ENCODE assay signal across 8 cellular contexts in the genomic region with DNA sequence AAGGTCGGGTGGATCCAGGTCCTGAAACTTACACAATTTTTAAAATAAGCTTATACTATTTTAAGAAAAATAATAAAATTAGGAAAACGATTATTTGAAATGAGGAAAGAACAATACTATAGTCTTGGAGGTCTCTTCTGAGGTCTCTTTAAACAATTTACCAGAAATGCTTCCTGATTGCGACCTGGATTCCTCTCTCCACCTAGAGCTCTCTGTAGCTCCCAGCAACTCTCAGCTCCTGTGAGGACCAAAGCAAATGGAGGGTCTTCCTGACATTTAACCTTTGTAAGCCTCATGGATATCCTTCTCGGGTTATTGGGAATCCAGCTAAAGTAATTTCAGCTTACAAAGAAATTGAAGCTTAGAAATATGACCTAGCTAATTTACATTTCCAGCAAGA. TPM values are rescaled to one million over a fixed set of nuclear protein-coding genes. Genes with fewer than 3 reads are reported as not detected.
DNase-seq lines count a peak whose midpoint lies in the region; ATAC-seq, FAIRE-seq and TF ChIP-seq lines count a peak whose summit lies in the region.

No MANE protein-coding gene starts in this region.

- H2AFZ ChIP-seq in IMR-90 (replicated peaks; ENCODE audit: low read length, poor library complexity) = peak overlapping the region; percentile 91

- no peak overlapping the region for H3K18ac ChIP-seq in IMR-90 (ENCODE audit: low read depth, low read length)

- H3K27me3 ChIP-seq in IMR-90 (ENCODE audit: control insufficient read depth, insufficient read depth, low read length) = no peaks in the 10 kb centered on the region
- H3K27me3 ChIP-seq in muscle layer of colon (ENCODE audit: control insufficient read depth in 1 of 2, insufficient read depth in 2 of 2, low read length in 2 of 2) = no peaks in the 10 kb centered on the region

- FAIRE-seq in A549 (lab: Jason Lieb, UNC) = no peak

- BruUV-seq in IMR-90 (replicated peaks; lab: Mats Ljungman, UMichigan) = no TSS peak

- no peak overlapping the region for H3K23ac ChIP-seq in IMR-90 (ENCODE audit: low read depth, low read length)

- no peaks in the 10 kb centered on the region for H3K9me3 ChIP-seq in A549
- H3K9me3 ChIP-seq in IMR-90 (ENCODE audit: control insufficient read depth, insufficient read depth, low read length) = peaks cover 7% of the 10 kb centered on the region
- no peaks in the 10 kb centered on the region for H3K9me3 ChIP-seq in muscle layer of colon (ENCODE audit: low read length)

- H4K5ac ChIP-seq in IMR-90 (ENCODE audit: low read depth, low read length) = peak overlapping the region; percentile 38; the same call in 1 of the 2 replicates

- no peak for DNase-seq in A549 (ENCODE audit: low read depth in 1 of 2, low spot score in 1 of 2)
- DNase-seq in IMR-90 = no peak
- no peak for DNase-seq in chondrocyte (ENCODE audit: low spot score)
- DNase-seq in OCI-M1 (lab: John Stamatoyannopoulos, UW) = no peak
- no peak for DNase-seq in omental fat pad (ENCODE audit: low spot score)
- no peak for DNase-seq in NCI-H524 treated with DMSO at 0.1 percent for 48 hours (lab: John Stamatoyannopoulos, UW)

- peaks cover 0 to 10% of the 10 kb centered on the region in 2 experiments; a peak in 1 of 4 replicates for H3K79me1 ChIP-seq in IMR-90 (ENCODE audit: low read depth in 1 of 2, low read length in 2 of 2)

- 21% methylated on average over 4 of the region's 4 CpGs for WGBS in A549 (ENCODE audit: missing lambda C conversion rate)
- WGBS in IMR-90 (ENCODE audit: extremely low coverage in 2 of 2, insufficient read length in 1 of 2), 2 experiments = no CpG with 5 or more reads among the region's 4 CpGs

- 0 out of 2 replicates have a peak overlapping the region, but pooled peaks have one; percentile 3 for H3K14ac ChIP-seq in IMR-90 (replicated peaks; ENCODE audit: low read depth, low read length)

- no peak overlapping the region for H2BK20ac ChIP-seq in IMR-90 (ENCODE audit: low read depth, low read length)

- H3K4me3 Mint-ChIP-seq in chondrocyte (ENCODE audit: unreplicated experiment) = peak overlapping the region; percentile 95

- no peak for TF ChIP-seq EP300 in A549 (IDR thresholded peaks at IDR 0.05)

- H3K9me1 ChIP-seq in IMR-90 (ENCODE audit: insufficient read depth, low read length) = no peaks in the 10 kb centered on the region

- POLR2A ChIA-PET in A549 (lab: Yijun Ruan, JAX) (no interaction called here), IMR-90 (lab: Charles Lee; ENCODE audit: unreplicated experiment) (no interaction called here)

- 0 out of 2 replicates have a peak overlapping the region, but pooled peaks have one; percentile 41 for H3K4ac ChIP-seq in IMR-90 (ENCODE audit: low read depth, low read length)

- peak overlapping the region; percentile 63 for H3K9ac ChIP-seq in IMR-90 (ENCODE audit: low read depth, low read length)
- peak overlapping the region; percentile 75 for H3K9ac ChIP-seq in muscle layer of colon (ENCODE audit: low read length)

- CTCF ChIA-PET in A549 (lab: Yijun Ruan, JAX) (interaction anchor here (0.8 kb wide), 1 partner anchor 84 kb away, joined by 3 read pairs; no protein-coding TSS in a partner anchor), IMR-90 (lab: Yijun Ruan, JAX) (interaction anchor here (0.6 to 0.7 kb wide), 3 partner anchors 36 to 211 kb away, joined by 4 to 11 read pairs (median 4); no protein-coding TSS in a partner anchor)

- H4K20me1 ChIP-seq in IMR-90 (ENCODE audit: insufficient read depth, low read length) = no peaks in the 10 kb centered on the region

- H3K4me2 ChIP-seq in A549 (peak overlapping the region; percentile 86), IMR-90 (ENCODE audit: low read depth, low read length) (peak overlapping the region; percentile 80)

- no peak overlapping the region for H2AK9ac ChIP-seq in IMR-90 (replicated peaks; ENCODE audit: low read depth, low read length, poor library complexity)

- no peak overlapping the region for H2AK5ac ChIP-seq in IMR-90 (ENCODE audit: low read depth, low read length)

- ATAC-seq in A549 = no peak
- ATAC-seq in IMR-90 (ENCODE audit: low read depth) = no peak
- ATAC-seq in omental fat pad (ENCODE audit: low FRiP score) = no peak
- ATAC-seq in GM18519 (IDR thresholded peaks at IDR 0.05; ENCODE audit: low FRiP score, unreplicated experiment) = no peak

- H3K27ac ChIP-seq in A549 = peak overlapping the region; percentile 62 to 87
- H3K27ac ChIP-seq in IMR-90 (ENCODE audit: insufficient read depth, low read length) = no peak overlapping the region
- H3K27ac ChIP-seq in muscle layer of colon (ENCODE audit: low read depth, low read length) = no peak overlapping the region

- TF ChIP-seq RAD21 in A549 (conservative IDR thresholded peaks at IDR 0.05 in 1 of 2, IDR thresholded peaks at IDR 0.05 in 1 of 2) = no peak
- TF ChIP-seq RAD21 in IMR-90 (IDR thresholded peaks at IDR 0.05; ENCODE audit: low read length) = no peak

- H2BK120ac ChIP-seq in IMR-90 (ENCODE audit: low read depth, low read length) = no peak overlapping the region

- H3K36me3 ChIP-seq in IMR-90 (ENCODE audit: control insufficient read depth, insufficient read depth, low read length) (no peaks in the 10 kb centered on the region), muscle layer of colon (ENCODE audit: insufficient read depth, low read length) (no peaks in the 10 kb centered on the region)

- H2BK15ac ChIP-seq in IMR-90 (ENCODE audit: low read depth, low read length) = no peak overlapping the region

- in situ Hi-C loops in IMR-90 (cut with MboI; ENCODE audit: low sequenced_read_pairs) = no loop called here

- intact Hi-C loops in IMR-90 (cut with micrococcal nuclease) = no loop called here

- H3K56ac ChIP-seq in IMR-90 (ENCODE audit: extremely low read depth, insufficient read depth, low read length) = no peak overlapping the region

- H4K8ac ChIP-seq in IMR-90 (ENCODE audit: low read depth in 2 of 2, low read length in 2 of 2) = peak overlapping the region; percentile 75 to 88; a peak in 2 of 4 replicates

- H3K27me3 Mint-ChIP-seq in chondrocyte (ENCODE audit: low read depth) = no peaks in the 10 kb centered on the region

- H3K27ac Mint-ChIP-seq in chondrocyte (ENCODE audit: unreplicated experiment) = no peak overlapping the region

- H3K9me3 Mint-ChIP-seq in chondrocyte (ENCODE audit: low read depth) = peaks cover 26% of the 10 kb centered on the region

- H2BK5ac ChIP-seq in IMR-90 (ENCODE audit: low read depth, low read length, poor library complexity, severe bottlenecking) = no peak overlapping the region

- peaks cover 7% of the 10 kb centered on the region for H3K4me1 Mint-ChIP-seq in chondrocyte (ENCODE audit: low read depth)

- TF ChIP-seq POLR2A in A549 (IDR thresholded peaks at IDR 0.05; ENCODE audit: low read length) (no peak), IMR-90 (IDR thresholded peaks at IDR 0.05; ENCODE audit: low read depth, low read length) (no peak)

- dilution Hi-C loops in IMR-90 (cut with HindIII; ENCODE audit: low sequenced_read_pairs, unreplicated experiment) = no loop called here

- no peak for TF ChIP-seq CTCF in A549 (IDR thresholded peaks at IDR 0.05)
- TF ChIP-seq CTCF in IMR-90 (conservative IDR thresholded peaks at IDR 0.05; ENCODE audit: low read depth, low read length) = no peak
- TF ChIP-seq CTCF in chondrocyte (IDR thresholded peaks at IDR 0.05) = no peak
- no peak for TF ChIP-seq CTCF in omental fat pad (IDR thresholded peaks at IDR 0.05)

- H3K4me3 ChIP-seq in A549 (peak overlapping the region; percentile 71), IMR-90 (ENCODE audit: insufficient read depth, low read depth, low read length) (peak overlapping the region; percentile 77), muscle layer of colon (ENCODE audit: low read depth in 1 of 2, low read length in 2 of 2) (peak overlapping the region in 1 of 2 donors; percentile 93)

- H3K4me1 ChIP-seq in A549 = peaks cover 6% of the 10 kb centered on the region; the same call in 2 of the 3 replicates
- H3K4me1 ChIP-seq in IMR-90 (ENCODE audit: control insufficient read depth, insufficient read depth, low read length) = no peaks in the 10 kb centered on the region
- peaks cover 6% of the 10 kb centered on the region for H3K4me1 ChIP-seq in muscle layer of colon (ENCODE audit: insufficient read depth, low read length)

- no peak overlapping the region for H4K91ac ChIP-seq in IMR-90 (ENCODE audit: insufficient read depth, low read depth, low read length)

- H3K36me3 Mint-ChIP-seq in chondrocyte (ENCODE audit: low read depth) = peaks cover 12% of the 10 kb centered on the region

RNA-seq across cellular contexts. Expression of a gene that starts 0.9 kb away (rescaled TPM):
- polyA plus RNA-seq in A549 (2011; rRNA removed) (1.7 and 2.5 TPM in 2 replicates), A549 (2017; fragmentation: RNase III; extraction: RNeasy Plus Mini Kit Qiagen cat#74134 plus additional on column Dnase treatment) (0.80 to 1.2 TPM (median 0.93 TPM) in 3 replicates), IMR-90 (2012; rRNA removed) (0.62 and 0.94 TPM in 2 replicates)
- polyA plus RNA-seq in A549 (2012; cell fraction: cytosol; rRNA removed) = 0.12 and 0.17 TPM in 2 replicates
- 0.25 and 0.39 TPM in 2 replicates for polyA plus RNA-seq in A549 (2012; cell fraction: nucleus; rRNA removed)
- polyA minus RNA-seq in A549 (2011; rRNA and poly(A)+ RNA removed) = 1.7 and 1.9 TPM in 2 replicates
- total RNA-seq in IMR-90 (2012; rRNA removed) (2.0 and 3.6 TPM in 2 replicates), chondrocyte (2.3 to 2.6 TPM (median 2.5 TPM) in 3 replicates), omental fat pad (10 to 100 TPM in 1 of 4 donors, 1 to 10 TPM in 3; 2.0 to 12.3 (median 6.5) TPM)
- 0.16 and 0.24 TPM in 2 replicates for polyA plus RNA-seq in IMR-90 (2012; cell fraction: cytosol; rRNA removed)
- polyA plus RNA-seq in IMR-90 (2012; cell fraction: nucleus; rRNA removed; ENCODE audit: low replicate concordance) = 0.33 and 2.4 TPM in 2 replicates

RNA-seq across cellular contexts. Expression of a gene that starts 5.8 kb away (rescaled TPM):
- polyA plus RNA-seq in A549 (2011; rRNA removed) (0.36 and 0.52 TPM in 2 replicates), A549 (2017; fragmentation: RNase III; extraction: RNeasy Plus Mini Kit Qiagen cat#74134 plus additional on column Dnase treatment) (0.23 to 0.54 TPM (median 0.28 TPM) in 3 replicates), IMR-90 (2012; rRNA removed) (not detected in 2 replicates)
- not detected in 2 replicates for polyA plus RNA-seq in A549 (2012; cell fraction: cytosol; rRNA removed)
- not detected in 2 replicates for polyA plus RNA-seq in A549 (2012; cell fraction: nucleus; rRNA removed)
- not detected in 2 replicates for polyA minus RNA-seq in A549 (2011; rRNA and poly(A)+ RNA removed)
- total RNA-seq in IMR-90 (2012; rRNA removed) (not detected in 2 replicates), chondrocyte (not detected in 3 replicates), omental fat pad (not detected)
- not detected in 2 replicates for polyA plus RNA-seq in IMR-90 (2012; cell fraction: cytosol; rRNA removed)
- polyA plus RNA-seq in IMR-90 (2012; cell fraction: nucleus; rRNA removed; ENCODE audit: low replicate concordance) = not detected in 2 replicates

RNA-seq across cellular contexts. Expression of a gene that starts 51.2 kb away (rescaled TPM):
- polyA plus RNA-seq in A549 (2011; rRNA removed) = 0.26 and 0.81 TPM in 2 replicates
- 0.22 and 0.24 TPM in 2 replicates for polyA plus RNA-seq in A549 (2012; cell fraction: cytosol; rRNA removed)
- polyA plus RNA-seq in A549 (2012; cell fraction: nucleus; rRNA removed) = 0.10 and 0.26 TPM in 2 replicates
- 0.31 to 0.45 TPM (median 0.38 TPM) in 3 replicates for polyA plus RNA-seq in A549 (2017; fragmentation: RNase III; extraction: RNeasy Plus Mini Kit Qiagen cat#74134 plus additional on column Dnase treatment)
- polyA minus RNA-seq in A549 (2011; rRNA and poly(A)+ RNA removed) = 0.39 TPM in 1 of 2 replicates, not detected in the other
- total RNA-seq in IMR-90 (2012; rRNA removed) = 1.8 and 3.6 TPM in 2 replicates
- 1.7 and 2.8 TPM in 2 replicates for polyA plus RNA-seq in IMR-90 (2012; rRNA removed)
- 1.0 and 1.3 TPM in 2 replicates for polyA plus RNA-seq in IMR-90 (2012; cell fraction: cytosol; rRNA removed)
- 0.39 and 1.0 TPM in 2 replicates for polyA plus RNA-seq in IMR-90 (2012; cell fraction: nucleus; rRNA removed; ENCODE audit: low replicate concordance)
- total RNA-seq in chondrocyte = 0.41 to 0.45 TPM in 2 of 3 replicates, not detected in the other
- total RNA-seq in omental fat pad = under 1 TPM in 1 of 4 donors, not detected in 3; 0.56 TPM

Comparison
In these comparisons a context has a peak if more than half of its experiments do, and no peak if none do; other contexts are left out.
1. H3K27ac ChIP-seq: peak in A549 (2 of 2); none in IMR-90 (single experiment) and muscle layer of colon (single experiment).